ENCODE assay signal across 8 cellular contexts in the genomic region with DNA sequence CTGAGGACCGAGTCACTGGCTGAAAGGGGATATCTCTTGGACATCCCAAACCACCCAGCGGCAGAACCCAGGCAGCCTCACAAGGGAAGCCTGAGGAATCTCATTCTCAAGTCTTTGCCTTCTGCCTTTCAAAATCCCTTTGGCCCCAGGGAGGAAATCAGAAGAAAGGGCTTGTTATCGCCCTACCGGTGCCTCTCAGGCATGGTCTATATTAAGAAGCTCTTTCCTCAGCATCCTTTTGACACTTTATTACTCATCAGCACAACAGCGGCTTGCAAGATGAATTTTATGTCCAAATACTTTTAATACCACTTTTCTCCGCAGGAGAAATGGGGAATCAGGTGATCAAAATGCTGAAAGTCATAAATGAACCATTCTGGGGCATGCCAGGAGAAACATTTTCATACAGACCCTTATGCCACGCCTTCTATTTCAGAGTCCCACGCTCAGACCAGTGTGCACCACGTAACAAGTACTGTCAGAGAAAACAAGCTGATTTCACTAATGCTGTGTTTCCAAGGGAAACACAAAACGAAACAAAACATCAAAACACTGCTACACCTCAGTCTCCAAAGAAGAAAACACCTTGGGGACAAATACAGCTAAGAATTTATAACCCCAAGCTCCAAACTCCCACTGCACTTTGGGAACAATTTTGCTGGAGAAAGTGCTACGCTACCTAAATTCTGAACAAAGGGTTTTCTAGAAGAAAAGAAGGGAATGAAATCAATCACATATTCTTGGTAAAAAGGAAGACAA. TPM values are rescaled to one million over a fixed set of nuclear protein-coding genes. Genes with fewer than 3 reads are reported as not detected.
A peak's percentile ranks its signal among the peaks of the same experiment; 100 is the strongest.
DNase-seq lines count a peak whose midpoint lies in the region; ATAC-seq and TF ChIP-seq lines count a peak whose summit lies in the region.

No MANE protein-coding gene starts in this region.

- H3K9me3 ChIP-seq in colonic mucosa, result no peaks in the 10 kb centered on the region
- H3K9me3 ChIP-seq in gastrocnemius medialis, result no peaks in the 10 kb centered on the region

- H3K4me3 ChIP-seq in colonic mucosa (no peak overlapping the region), gastrocnemius medialis (peak overlapping the region in 3 of 4 donors; percentile 11 to 44 (median 37))

- H3K9ac ChIP-seq in colonic mucosa (ENCODE audit: low read depth in 2 of 2, low read length in 2 of 2), result peak overlapping the region in 1 of 2 donors; percentile 21

- TF ChIP-seq CTCF in colonic mucosa (IDR thresholded peaks at IDR 0.05) (no peak), gastrocnemius medialis (IDR thresholded peaks at IDR 0.05 in 4 of 5, conservative IDR thresholded peaks at IDR 0.05 in 1 of 5) (peak in 3 of 5 experiments; percentile 4 to 29 (median 21))

- peak; percentile 22 to 33 for TF ChIP-seq POLR2A in gastrocnemius medialis (IDR thresholded peaks at IDR 0.05)

- intact Hi-C loops in colonic mucosa (cut with DNase I), result no loop called here
- intact Hi-C loops in gastrocnemius medialis (cut with DNase I; ENCODE audit: low total_unique reads), result loop anchor here (2.0 kb wide), 1 partner anchor 59 kb away; no protein-coding TSS in a partner anchor

- DNase-seq in COLO829 (ENCODE audit: low spot score) (peak; percentile 72), NOMO-1 treated with dmso at 0.1 percent for 144 hours (lab: John Stamatoyannopoulos, UW; ENCODE audit: unreplicated experiment) (peak; percentile 30), colonic mucosa (no peak), gastrocnemius medialis (peak; percentile 44 to 65), NCI-H1105 (lab: John Stamatoyannopoulos, UW) (no peak), superior temporal gyrus (ENCODE audit: extremely low spot score) (no peak), AML-193 (lab: John Stamatoyannopoulos, UW) (no peak)

- H3K4me1 ChIP-seq in colonic mucosa, result peaks cover 12% of the 10 kb centered on the region
- peaks cover 58 to 83% of the 10 kb centered on the region in 2 donors for H3K4me1 ChIP-seq in gastrocnemius medialis

- no peaks in the 10 kb centered on the region for H3K36me3 ChIP-seq in colonic mucosa
- H3K36me3 ChIP-seq in gastrocnemius medialis, result no peaks in the 10 kb centered on the region

- H3K27ac ChIP-seq in colonic mucosa, result peak overlapping the region; percentile 8
- H3K27ac ChIP-seq in gastrocnemius medialis, result peak overlapping the region; percentile 75 to 88 (median 80)

- in situ Hi-C loops in gastrocnemius medialis (cut with MboI; ENCODE audit: low sequenced_read_pairs in 4 of 4), result no loop called here

- H3K27me3 ChIP-seq in colonic mucosa, result no peaks in the 10 kb centered on the region
- no peaks in the 10 kb centered on the region for H3K27me3 ChIP-seq in gastrocnemius medialis

- peak; percentile 42 for ATAC-seq in GM21423 (IDR thresholded peaks at IDR 0.05; ENCODE audit: unreplicated experiment)
- peak; percentile 56 to 64 for ATAC-seq in gastrocnemius medialis

RNA-seq across cellular contexts. Expression of a gene that starts 30.0 kb away (rescaled TPM):
- total RNA-seq in colonic mucosa (10 to 100 TPM; 47.2 to 58.6 TPM), gastrocnemius medialis (100 to 1,000 TPM; 123 to 296 (median 217) TPM)

Comparison
In these comparisons a context has a peak if more than half of its experiments do, and no peak if none do; other contexts are left out.
1. DNase-seq: peak in COLO829 (single experiment), NOMO-1 treated with dmso at 0.1 percent for 144 hours (single experiment) and gastrocnemius medialis (2 of 2); none in colonic mucosa (single experiment), NCI-H1105 (single experiment), superior temporal gyrus (single experiment) and AML-193 (0 of 2).